ENCODE assay signal across 12 cellular contexts in the genomic region with DNA sequence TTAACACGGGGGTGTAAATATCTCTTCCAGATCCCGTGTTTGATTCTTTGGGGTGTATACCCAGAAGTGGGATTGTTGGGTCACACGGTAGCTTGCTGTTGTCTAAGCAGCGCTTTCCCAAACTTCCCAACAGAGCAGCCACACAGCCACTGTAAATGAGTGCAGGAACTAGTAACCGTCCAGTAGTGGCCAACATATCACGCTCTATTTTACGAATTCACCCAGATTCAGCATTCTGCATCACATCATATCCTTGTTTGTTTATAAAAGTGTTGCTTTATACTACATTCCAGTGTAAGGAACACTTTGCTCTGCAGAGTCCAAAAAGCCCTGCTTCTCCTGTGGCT.
DNase-seq lines count a peak whose midpoint lies in the region; ATAC-seq and TF ChIP-seq lines count a peak whose summit lies in the region.
"Had no signal": no experiment of that assay in that cellular context is flagged by ENCODE, and none has a peak within 500 bp of the region (broad histone marks: within the 10 kb centered on the region; RNA-seq: fewer than 3 reads in every experiment).

No MANE protein-coding gene starts in this region.

- peaks cover 21% of the 10 kb centered on the region for H3F3A ChIP-seq in SK-N-SH (replicated peaks; ENCODE audit: insufficient read depth)

- WGBS in SK-N-SH (ENCODE audit: low lambda C conversion rate): 46% methylated on average over 7 of the region's 7 CpGs

- no peak for TF ChIP-seq CTCF in SK-N-SH (IDR thresholded peaks at IDR 0.05)
- no peak for TF ChIP-seq CTCF in fibroblast of pulmonary artery (IDR thresholded peaks at IDR 0.05; ENCODE audit: low read length, missing control alignments)
- no peak for TF ChIP-seq CTCF in omental fat pad (IDR thresholded peaks at IDR 0.05)
- no peak for TF ChIP-seq CTCF in vagina (IDR thresholded peaks at IDR 0.05)

- no peak for TF ChIP-seq RAD21 in SK-N-SH (IDR thresholded peaks at IDR 0.05; ENCODE audit: low read length)

- intact Hi-C loops in vagina (cut with DNase I): loop anchor here (10.0 kb wide), 1 partner anchor 263 kb away; no protein-coding TSS in a partner anchor

- CTCF ChIA-PET in SK-N-SH (lab: Yijun Ruan, JAX): no interaction called here

- H3K9me3 ChIP-seq in SK-N-SH (no peaks in the 10 kb centered on the region), vagina (no peaks in the 10 kb centered on the region)

- no peak for TF ChIP-seq POLR2A in vagina (IDR thresholded peaks at IDR 0.05)

- no peak for TF ChIP-seq EP300 in SK-N-SH (IDR thresholded peaks at IDR 0.05; ENCODE audit: borderline replicate concordance in 1 of 2, low read depth in 1 of 2, low read length in 1 of 2)

- H3K4me3 ChIP-seq in SK-N-SH (ENCODE audit: low read depth in 2 of 2, low read length in 1 of 2) (peak overlapping the region; percentile 24 to 26; a peak in 2 of 4 replicates), fibroblast of pulmonary artery (replicated peaks; ENCODE audit: low read depth, low read length) (peak overlapping the region; percentile 1), vagina (peak overlapping the region; percentile 26 to 31)

- ATAC-seq in SK-N-SH treated with all-trans-retinoic acid at 6 μM for 48 hours: no peak
- peak; percentile 2 for ATAC-seq in omental fat pad (ENCODE audit: low FRiP score)
- no peak for ATAC-seq in HG02884 (IDR thresholded peaks at IDR 0.05; ENCODE audit: unreplicated experiment)

- H3K36me3 ChIP-seq in SK-N-SH (replicated peaks in 1 of 2; ENCODE audit: control insufficient read depth in 1 of 2, insufficient read depth in 2 of 2, low read length in 1 of 2): no peaks in the 10 kb centered on the region
- H3K36me3 ChIP-seq in vagina: no peaks in the 10 kb centered on the region

- H3K9ac ChIP-seq in SK-N-SH: peak overlapping the region; percentile 42; the same call in 1 of the 2 replicates

- peak overlapping the region; percentile 73 for H3K4me2 ChIP-seq in SK-N-SH

- H2AFZ ChIP-seq in SK-N-SH (ENCODE audit: low read depth): peak overlapping the region; percentile 77; the same call in 1 of the 2 replicates

- peak overlapping the region; percentile 40 to 78; a peak in 3 of 4 replicates for H3K27ac ChIP-seq in SK-N-SH (ENCODE audit: low read depth in 2 of 2, low read length in 1 of 2)
- peak overlapping the region; percentile 74 for H3K27ac ChIP-seq in vagina
- H3K27ac ChIP-seq: 22Rv1 had no signal

- DNase-seq in SK-N-SH (no peak), fibroblast of pulmonary artery (ENCODE audit: low read depth) (no peak), omental fat pad (ENCODE audit: low spot score) (no peak), vagina (ENCODE audit: extremely low spot score in 2 of 2) (no peak), cerebellar nuclear complex (lab: John Stamatoyannopoulos, UW) (no peak)
- no peak for DNase-seq in activated CD8-positive, alpha-beta memory T cell treated with anti-CD3 and anti-CD28 coated beads, Interleukin-2, amount 50 U/mL, for 48 hours
- DNase-seq: MM.1S; NCI-H524; stimulated activated CD4-positive, alpha-beta T cell treated with anti-CD3 and anti-CD28 coated beads, Interleukin-12 subunit alpha, Interleukin-12 subunit beta, amount 100 ng/mL, for 4 hours had no signal

- H3K27me3 ChIP-seq in SK-N-SH (ENCODE audit: insufficient read depth) (no peaks in the 10 kb centered on the region), vagina (no peaks in the 10 kb centered on the region)

- no peaks in the 10 kb centered on the region for H3K79me2 ChIP-seq in SK-N-SH (ENCODE audit: insufficient read depth)

- no peaks in the 10 kb centered on the region for H3K9me2 ChIP-seq in SK-N-SH

- H3K4me1 ChIP-seq in SK-N-SH (ENCODE audit: control insufficient read depth in 1 of 2, insufficient read depth in 2 of 2, low read depth in 1 of 2, low read length in 1 of 2) (peaks cover 0 to 16% of the 10 kb centered on the region in 2 experiments; a peak in 2 of 4 replicates), vagina (peaks cover 16% of the 10 kb centered on the region)

- POLR2A ChIA-PET in SK-N-SH (lab: Yijun Ruan, JAX): no interaction called here

- H4K20me1 ChIP-seq in SK-N-SH (ENCODE audit: insufficient read depth): no peaks in the 10 kb centered on the region

TF ChIP-seq in SK-N-SH, 30 proteins besides CTCF, POLR2A, EP300 and RAD21 (continues in another document):
- no peak for TF ChIP-seq EZH2phosphoT487 (IDR thresholded peaks at IDR 0.05; ENCODE audit: borderline replicate concordance, low read depth)
- TF ChIP-seq RFX5 (IDR thresholded peaks at IDR 0.05; ENCODE audit: low read length): no peak
- TF ChIP-seq IRF3 (IDR thresholded peaks at IDR 0.05; ENCODE audit: low read depth, low read length): no peak
- no peak for TF ChIP-seq YY1 (IDR thresholded peaks at IDR 0.05; ENCODE audit: low read depth)
- TF ChIP-seq USF2 (IDR thresholded peaks at IDR 0.05; ENCODE audit: borderline replicate concordance, low read depth, low read length): no peak
- TF ChIP-seq GABPA (IDR thresholded peaks at IDR 0.05; ENCODE audit: low read depth): no peak

TF ChIP-seq in SK-N-SH treated with all-trans-retinoic acid at 6 μM for 48 hours, 23 proteins besides CTCF, POLR2A, EP300 and RAD21:
- TF ChIP-seq GLIS3 (CRISPR knock-in tag; IDR thresholded peaks at IDR 0.05) (no peak), ZNF8 (CRISPR knock-in tag; IDR thresholded peaks at IDR 0.05) (no peak), CREB5 (CRISPR knock-in tag; IDR thresholded peaks at IDR 0.05; ENCODE audit: low read depth) (no peak), TCF4 (CRISPR knock-in tag; IDR thresholded peaks at IDR 0.05; ENCODE audit: borderline replicate concordance) (no peak)
